ENCODE assay signal across 8 cellular contexts in the genomic region with DNA sequence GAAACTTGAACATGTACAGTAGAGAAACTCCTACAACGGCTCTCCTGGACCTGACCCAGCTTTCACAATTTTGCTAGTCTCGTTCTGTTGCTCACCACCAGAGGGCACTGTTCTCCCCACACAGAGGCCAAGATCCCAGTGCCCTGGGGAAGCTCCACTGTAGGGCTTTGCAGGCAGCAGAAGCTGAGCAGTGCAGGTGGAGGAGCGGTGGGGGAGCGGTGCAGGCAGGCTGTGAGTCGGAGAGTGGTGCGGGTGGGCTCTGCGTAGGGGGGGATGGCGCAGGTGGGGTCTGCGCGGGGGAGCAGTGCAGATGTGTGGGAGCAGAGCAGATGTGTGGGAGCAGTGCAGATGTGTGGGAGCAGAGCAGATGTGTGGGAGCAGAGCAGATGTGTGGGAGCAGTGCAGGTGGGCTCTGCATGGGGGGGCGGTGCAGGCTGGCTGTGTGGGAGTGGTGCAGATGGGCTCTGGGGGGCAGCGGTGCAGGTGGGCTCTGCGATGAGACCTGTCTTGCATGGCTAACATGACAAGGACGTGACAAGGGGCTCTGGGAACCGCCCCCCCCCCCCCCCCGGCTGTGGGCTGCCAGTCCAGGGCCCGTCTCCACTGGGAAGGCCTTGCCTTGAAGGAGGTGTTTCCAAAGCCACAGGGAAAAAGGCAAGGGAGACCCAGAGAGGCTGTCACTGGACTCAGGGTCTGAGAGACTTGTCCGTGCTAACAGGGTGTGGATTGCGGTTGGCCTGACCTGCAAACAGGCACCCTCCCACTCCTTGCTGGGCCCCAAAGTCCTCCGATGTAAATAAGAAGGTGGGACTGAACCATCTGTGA. TPM values are rescaled to one million over a fixed set of nuclear protein-coding genes. Genes with fewer than 3 reads are reported as not detected.
DNase-seq lines count a peak whose midpoint lies in the region; ATAC-seq and TF ChIP-seq lines count a peak whose summit lies in the region.

No MANE protein-coding gene starts in this region.

- peak; percentile 84 for TF ChIP-seq CTCF in AG04449 (IDR thresholded peaks at IDR 0.05; ENCODE audit: insufficient read depth, low read length, missing control alignments)
- peak; percentile 88 for TF ChIP-seq CTCF in kidney epithelial cell (IDR thresholded peaks at IDR 0.05; ENCODE audit: insufficient read depth, low read length, poor library complexity, severe bottlenecking)

- DNase-seq in AG04449 (ENCODE audit: low read depth, low spot score) (peak; percentile 36), NCI-H345 treated with DMSO at 0.1 percent for 48 hours (lab: John Stamatoyannopoulos, UW; ENCODE audit: unreplicated experiment) (peak; percentile 94), caudate nucleus (lab: John Stamatoyannopoulos, UW) (peak in 57 of 61 donors; percentile 13 to 84 (median 53)), kidney epithelial cell (ENCODE audit: low read depth) (no peak)
- peak; percentile 68 for DNase-seq in activated CD4-positive, CD25-positive, alpha-beta regulatory T cell treated with anti-CD3 and anti-CD28 coated beads, Interleukin-2, amount 50 U/mL, for 16 hours (ENCODE audit: low read depth, low spot score)
- peak; percentile 64 for DNase-seq in stimulated activated CD4-positive, alpha-beta T cell treated with anti-CD3 and anti-CD28 coated beads, Interleukin-2, amount 100 ng/mL, for 4 hours (ENCODE audit: low read depth)

- no peak overlapping the region for H3K4me3 ChIP-seq in AG04449 (ENCODE audit: low read depth, low read length)
- no peak overlapping the region for H3K4me3 ChIP-seq in kidney epithelial cell (ENCODE audit: low read depth, low read length)

- H3K27me3 ChIP-seq in kidney epithelial cell (ENCODE audit: control insufficient read depth, insufficient read depth, low read length): peaks cover 7% of the 10 kb centered on the region

- H3K27ac ChIP-seq in caudate nucleus (ENCODE audit: low read depth, low read length): no peak overlapping the region

- no peaks in the 10 kb centered on the region for H3K36me3 ChIP-seq in kidney epithelial cell (ENCODE audit: control insufficient read depth, insufficient read depth, low read length)

- CTCF ChIA-PET in AG04449 (lab: Yijun Ruan, JAX): interaction anchor here (0.8 to 15.7 kb wide), 54 partner anchors 9 to 617 kb away, joined by 3 to 482 read pairs (median 4); partner anchors contain the start of genes NOL10, ODC1 and RRM2

- POLR2A ChIA-PET in AG04449 (lab: Yijun Ruan, JAX): interaction anchor here (0.7 kb wide), 1 partner anchor 451 kb away, joined by 3 read pairs; no protein-coding TSS in a partner anchor

- ATAC-seq in GM18867 (IDR thresholded peaks at IDR 0.05; ENCODE audit: unreplicated experiment) (peak; percentile 88), HG03159 (IDR thresholded peaks at IDR 0.05; ENCODE audit: unreplicated experiment) (peak; percentile 74)

RNA-seq across cellular contexts. Expression of gene CYS1, which starts 7.3 kb away (rescaled TPM):
- 9.8 and 12.2 TPM in 2 replicates for total RNA-seq in kidney epithelial cell

RNA-seq across cellular contexts. Expression of gene KLF11, which starts 29.5 kb away (rescaled TPM):
- 15.4 and 17.9 TPM in 2 replicates for total RNA-seq in kidney epithelial cell

RNA-seq across cellular contexts. Expression of gene RRM2, which starts 49.7 kb away (rescaled TPM):
- 8.7 and 9.6 TPM in 2 replicates for total RNA-seq in kidney epithelial cell
